Comparison of ENCODE assay signal across 8 cellular contexts in the genomic region with DNA sequence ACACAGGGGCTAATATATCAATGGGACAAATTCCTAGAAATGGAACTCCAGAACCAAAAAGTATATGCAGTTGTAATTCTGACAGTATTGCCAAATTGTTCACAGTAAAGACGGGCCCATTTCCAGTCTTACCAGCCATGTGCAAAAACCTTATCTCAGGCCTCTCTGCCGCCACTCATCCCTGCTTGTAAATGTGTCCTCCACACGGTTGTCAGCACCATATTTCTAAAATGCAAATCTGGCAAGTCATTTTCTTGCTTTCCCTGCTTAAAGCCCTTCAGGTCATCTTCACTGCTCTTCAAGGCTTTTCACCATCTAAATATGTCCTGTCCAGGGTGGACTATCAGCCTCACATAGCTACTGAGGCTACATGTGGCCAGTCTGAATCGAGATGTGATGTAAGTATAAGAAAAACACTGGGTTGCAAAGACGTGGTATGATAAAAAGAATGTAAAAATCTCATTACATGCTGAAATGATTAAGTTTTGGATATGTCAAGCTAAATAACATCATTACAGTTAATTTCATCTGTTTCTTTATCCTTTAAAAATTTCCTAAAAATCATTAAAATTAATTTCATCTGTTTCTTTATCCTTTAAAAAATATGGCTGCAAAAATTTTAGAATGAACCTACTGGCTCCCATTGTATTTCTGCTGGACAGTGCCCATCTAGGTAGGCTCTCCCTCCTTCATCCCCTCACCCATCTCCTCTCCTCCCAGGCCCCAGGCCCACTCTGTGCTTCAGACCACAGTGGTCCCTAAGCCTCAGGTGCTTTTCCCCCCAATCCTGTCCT. TPM values are rescaled to one million over a fixed set of nuclear protein-coding genes. Genes with fewer than 3 reads are reported as not detected.
DNase-seq lines count a peak whose midpoint lies in the region; ATAC-seq and TF ChIP-seq lines count a peak whose summit lies in the region.

No MANE protein-coding gene starts in this region.

- H3K36me3 Mint-ChIP-seq in T-helper 2 cell treated with Interferon-gamma antibody and Interleukin-4, amounts not matched to agents 5 μg/mL and 100 μg/mL, for 36 hours (ENCODE audit: low read depth) = peaks cover 73% of the 10 kb centered on the region
- H3K36me3 Mint-ChIP-seq in activated naive CD8-positive, alpha-beta T cell treated with anti-CD3 and anti-CD28 coated beads, Interleukin-2, amount 50 U/mL, for 24 hours (ENCODE audit: low read depth) = peaks cover 28% of the 10 kb centered on the region

- no peak for ATAC-seq in activated naive CD8-positive, alpha-beta T cell treated with anti-CD3 and anti-CD28 coated beads, Interleukin-2, amount 50 U/mL, for 24 hours
- no peak for ATAC-seq in thoracic aorta (ENCODE audit: insufficient number of reproducible peaks, low FRiP score, low read depth)

- peak overlapping the region; percentile 100 for H3K4me3 Mint-ChIP-seq in T-helper 2 cell treated with Interferon-gamma antibody and Interleukin-4, amounts not matched to agents 5 μg/mL and 100 μg/mL, for 36 hours
- H3K4me3 Mint-ChIP-seq in activated naive CD8-positive, alpha-beta T cell treated with anti-CD3 and anti-CD28 coated beads, Interleukin-2, amount 50 U/mL, for 24 hours = peak overlapping the region; percentile 90

- peaks cover 5% of the 10 kb centered on the region for H3K36me3 ChIP-seq in kidney epithelial cell (ENCODE audit: control insufficient read depth, insufficient read depth, low read length)
- peaks cover 8% of the 10 kb centered on the region for H3K36me3 ChIP-seq in thoracic aorta

- H3K27ac Mint-ChIP-seq in T-helper 2 cell treated with Interferon-gamma antibody and Interleukin-4, amounts not matched to agents 5 μg/mL and 100 μg/mL, for 36 hours = peak overlapping the region; percentile 98
- H3K27ac Mint-ChIP-seq in activated naive CD8-positive, alpha-beta T cell treated with anti-CD3 and anti-CD28 coated beads, Interleukin-2, amount 50 U/mL, for 24 hours = peak overlapping the region; percentile 96

- no peak for DNase-seq in T-helper 2 cell treated with Interferon-gamma antibody and Interleukin-4, amounts not matched to agents 5 μg/mL and 100 μg/mL, for 36 hours (ENCODE audit: low spot score)
- DNase-seq in T-helper 2 cell (no peak), kidney epithelial cell (ENCODE audit: low read depth) (no peak), thoracic aorta (ENCODE audit: low spot score) (no peak), NK-92 (lab: John Stamatoyannopoulos, UW; ENCODE audit: unreplicated experiment) (no peak), 8988T (no peak)
- no peak for DNase-seq in activated naive CD8-positive, alpha-beta T cell treated with anti-CD3 and anti-CD28 coated beads, Interleukin-2, amount 50 U/mL, for 24 hours
- DNase-seq in stimulated activated CD4-positive, alpha-beta T cell treated with anti-CD3 and anti-CD28 coated beads, Interleukin-12 subunit alpha, Interleukin-12 subunit beta, amount 100 ng/mL, for 4 hours = no peak

- peaks cover 11 to 35% of the 10 kb centered on the region in 2 donors for H3K4me1 ChIP-seq in thoracic aorta (ENCODE audit: control insufficient read depth in 1 of 2, low read depth in 2 of 2)

- no peaks in the 10 kb centered on the region for H3K9me3 ChIP-seq in thoracic aorta

- no peak for TF ChIP-seq CTCF in kidney epithelial cell (IDR thresholded peaks at IDR 0.05; ENCODE audit: insufficient read depth, low read length, poor library complexity, severe bottlenecking)
- no peak for TF ChIP-seq CTCF in thoracic aorta (IDR thresholded peaks at IDR 0.05)

- peaks cover 54% of the 10 kb centered on the region for H3K4me1 Mint-ChIP-seq in T-helper 2 cell treated with Interferon-gamma antibody and Interleukin-4, amounts not matched to agents 5 μg/mL and 100 μg/mL, for 36 hours (ENCODE audit: low read depth)
- H3K4me1 Mint-ChIP-seq in activated naive CD8-positive, alpha-beta T cell treated with anti-CD3 and anti-CD28 coated beads, Interleukin-2, amount 50 U/mL, for 24 hours = peaks cover 59% of the 10 kb centered on the region

- no peaks in the 10 kb centered on the region for H3K27me3 ChIP-seq in kidney epithelial cell (ENCODE audit: control insufficient read depth, insufficient read depth, low read length)
- no peaks in the 10 kb centered on the region for H3K27me3 ChIP-seq in thoracic aorta (replicated peaks; ENCODE audit: insufficient read depth)

- no peaks in the 10 kb centered on the region for H3K9me3 Mint-ChIP-seq in T-helper 2 cell treated with Interferon-gamma antibody and Interleukin-4, amounts not matched to agents 5 μg/mL and 100 μg/mL, for 36 hours
- no peaks in the 10 kb centered on the region for H3K9me3 Mint-ChIP-seq in activated naive CD8-positive, alpha-beta T cell treated with anti-CD3 and anti-CD28 coated beads, Interleukin-2, amount 50 U/mL, for 24 hours

- H3K27me3 Mint-ChIP-seq in T-helper 2 cell treated with Interferon-gamma antibody and Interleukin-4, amounts not matched to agents 5 μg/mL and 100 μg/mL, for 36 hours (ENCODE audit: low read depth) = no peaks in the 10 kb centered on the region
- no peaks in the 10 kb centered on the region for H3K27me3 Mint-ChIP-seq in activated naive CD8-positive, alpha-beta T cell treated with anti-CD3 and anti-CD28 coated beads, Interleukin-2, amount 50 U/mL, for 24 hours

- peak overlapping the region; percentile 80 for H3K4me3 ChIP-seq in kidney epithelial cell (ENCODE audit: low read depth, low read length)
- peak overlapping the region; percentile 91 for H3K4me3 ChIP-seq in thoracic aorta

- peak overlapping the region; percentile 68 to 89 for H3K27ac ChIP-seq in thoracic aorta

RNA-seq across cellular contexts. Expression of a gene that starts 1.0 kb away (rescaled TPM):
- total RNA-seq in kidney epithelial cell = 15.8 and 19.4 TPM in 2 replicates
- 10 to 100 TPM; 31.8 to 38.0 TPM for total RNA-seq in thoracic aorta

RNA-seq across cellular contexts. Expression of a gene that starts 1.0 kb away (rescaled TPM):
- 42.9 and 46.8 TPM in 2 replicates for total RNA-seq in kidney epithelial cell
- total RNA-seq in thoracic aorta = 10 to 100 TPM; 16.2 to 31.5 TPM

RNA-seq across cellular contexts. Expression of a gene that starts 14.3 kb away (rescaled TPM):
- total RNA-seq in kidney epithelial cell (under 0.01 TPM in 1 of 2 replicates, not detected in the other), thoracic aorta (1 to 10 TPM; 4.0 to 4.1 TPM)

RNA-seq across cellular contexts. Expression of a gene that starts 48.4 kb away (rescaled TPM):
- total RNA-seq in kidney epithelial cell = 46.0 and 48.1 TPM in 2 replicates
- 10 to 100 TPM; 30.7 to 59.2 TPM for total RNA-seq in thoracic aorta
